Comparison of ENCODE assay signal across 20 cellular contexts in the genomic region with DNA sequence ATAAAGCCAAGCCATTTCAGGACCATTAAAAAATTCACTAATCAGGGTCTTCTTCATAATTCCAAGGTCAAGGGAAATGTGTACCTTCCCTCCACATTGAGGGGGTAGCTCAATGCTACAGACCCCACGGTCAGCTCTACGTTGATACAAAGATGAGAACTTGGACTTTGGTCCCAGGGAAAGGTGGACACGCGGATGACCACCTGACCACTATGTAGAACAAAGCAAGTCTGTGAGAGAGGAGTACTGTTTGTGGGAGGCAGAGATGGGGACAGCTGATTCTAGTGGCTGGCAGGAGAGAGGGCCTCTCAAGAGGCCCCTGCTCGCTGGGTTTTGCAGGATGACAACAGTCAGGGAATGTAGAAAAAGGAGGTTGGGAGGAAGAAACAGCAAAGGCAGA. TPM values are rescaled to one million over a fixed set of nuclear protein-coding genes. Genes with fewer than 3 reads are reported as not detected.
A peak's percentile ranks its signal among the peaks of the same experiment; 100 is the strongest.
DNase-seq lines count a peak whose midpoint lies in the region; ATAC-seq, FAIRE-seq and TF ChIP-seq lines count a peak whose summit lies in the region.
"Had no signal": no experiment of that assay in that cellular context is flagged by ENCODE, and none has a peak within 500 bp of the region (broad histone marks: within the 10 kb centered on the region; RNA-seq: fewer than 3 reads in every experiment).

No MANE protein-coding gene starts in this region.

- H3K4me3 ChIP-seq in GM12878 (no peak overlapping the region), ovary (no peak overlapping the region)
- H3K4me3 ChIP-seq: A549, GM23338 had no signal

- H3K4me2 ChIP-seq in GM12878 (ENCODE audit: control insufficient read depth, insufficient read depth): no peak overlapping the region
- H3K4me2 ChIP-seq: A549, GM23338 had no signal

- TF ChIP-seq EP300 in GM12878 (IDR thresholded peaks at IDR 0.05; ENCODE audit: borderline replicate concordance in 1 of 2, control insufficient read depth in 1 of 2, low read depth in 2 of 2, low read length in 2 of 2): no peak
- TF ChIP-seq EP300 in ovary (IDR thresholded peaks at IDR 0.05): no peak

- peaks cover 6% of the 10 kb centered on the region for H3K4me1 Mint-ChIP-seq in T-helper 2 cell treated with Interferon-gamma antibody and Interleukin-4, amounts not matched to agents 5 μg/mL and 100 μg/mL, for 36 hours (ENCODE audit: low read depth)
- H3K4me1 Mint-ChIP-seq in WTC11: peaks cover 17% of the 10 kb centered on the region
- H3K4me1 Mint-ChIP-seq: IgD-negative memory B cell had no signal

- H3K9me3 ChIP-seq in GM12878 (replicated peaks; ENCODE audit: control insufficient read depth, insufficient read depth, low read length) (no peaks in the 10 kb centered on the region), ovary (no peaks in the 10 kb centered on the region)
- H3K9me3 ChIP-seq: A549, Caco-2 had no signal

- no peak for TF ChIP-seq RAD21 in GM12878 (IDR thresholded peaks at IDR 0.05; ENCODE audit: insufficient read depth, low read depth, low read length)

- H3K9ac ChIP-seq in GM12878 (ENCODE audit: control insufficient read depth, insufficient read depth, low read length): no peak overlapping the region

- SMC1A ChIA-PET in GM12878 (lab: Charles Lee; ENCODE audit: uncharacterized antibody, unreplicated experiment): interaction anchor here (0.8 to 6.1 kb wide), 11 partner anchors 8 to 64 kb away, joined by 3 to 42 read pairs (median 7); no protein-coding TSS in a partner anchor

- H3K27me3 Mint-ChIP-seq in T-helper 2 cell treated with Interferon-gamma antibody and Interleukin-4, amounts not matched to agents 5 μg/mL and 100 μg/mL, for 36 hours (ENCODE audit: low read depth): no peaks in the 10 kb centered on the region
- H3K27me3 Mint-ChIP-seq in WTC11 (ENCODE audit: low read depth): no peaks in the 10 kb centered on the region
- H3K27me3 Mint-ChIP-seq: CD4-positive, alpha-beta T cell; IgD-negative memory B cell had no signal

- peaks cover 11% of the 10 kb centered on the region for H3K9me3 Mint-ChIP-seq in T-helper 2 cell treated with Interferon-gamma antibody and Interleukin-4, amounts not matched to agents 5 μg/mL and 100 μg/mL, for 36 hours
- H3K9me3 Mint-ChIP-seq in WTC11: peaks cover 19% of the 10 kb centered on the region
- H3K9me3 Mint-ChIP-seq: CD4-positive, alpha-beta T cell had no signal

- H3K4me1 ChIP-seq in GM12878 (ENCODE audit: control insufficient read depth, insufficient read depth, low read length): no peaks in the 10 kb centered on the region
- no peaks in the 10 kb centered on the region for H3K4me1 ChIP-seq in ovary (ENCODE audit: insufficient read depth)
- H3K4me1 ChIP-seq: A549, Caco-2 had no signal

- peak overlapping the region; percentile 15 for H3K27ac Mint-ChIP-seq in T-helper 2 cell treated with Interferon-gamma antibody and Interleukin-4, amounts not matched to agents 5 μg/mL and 100 μg/mL, for 36 hours
- no peak overlapping the region for H3K27ac Mint-ChIP-seq in WTC11
- H3K27ac Mint-ChIP-seq: CD4-positive, alpha-beta T cell; GM23338; IgD-negative memory B cell had no signal

- intact Hi-C loops in GM12878 (cut with micrococcal nuclease; ENCODE audit: unreplicated experiment) (no loop called here), ovary (cut with DNase I) (no loop called here)

- TF ChIP-seq CTCF in GM12878 (IDR thresholded peaks at IDR 0.05 in 2 of 3, conservative IDR thresholded peaks at IDR 0.05 in 1 of 3; ENCODE audit: control insufficient read depth in 2 of 3, extremely low read depth in 1 of 3, insufficient read depth in 1 of 3, low read depth in 3 of 3, low read length in 3 of 3) (no peak), ovary (IDR thresholded peaks at IDR 0.05) (no peak), WTC11 (IDR thresholded peaks at IDR 0.05) (no peak)

- FAIRE-seq in GM12878 (lab: Jason Lieb, UNC): no peak
- FAIRE-seq: A549, D721Med, G401.6, H54, HTR-8/SVneo had no signal

- no peak overlapping the region for H3K27ac ChIP-seq in GM12878 (ENCODE audit: control insufficient read depth, insufficient read depth)
- H3K27ac ChIP-seq in ovary: no peak overlapping the region
- H3K27ac ChIP-seq: 22Rv1, A549, C4-2B had no signal

- in situ Hi-C loops in GM12878 (cut with MboI): no loop called here

- CTCF ChIA-PET in GM12878 (lab: Yijun Ruan, JAX) (interaction anchor here (1.0 to 3.9 kb wide), 5 partner anchors 42 to 198 kb away, joined by 3 to 28 read pairs (median 5); no protein-coding TSS in a partner anchor), WTC11 (lab: Charles Lee) (no interaction called here)

- 85% methylated on average over 5 of the region's 5 CpGs for WGBS in GM12878 (ENCODE audit: insufficient coverage, insufficient replicate concordance, low lambda C conversion rate, missing lambda C conversion rate)
- WGBS in ovary, 3 donors: 93 to 97% (median 94%) methylated on average over 5 of the region's 5 CpGs

- H4K20me1 ChIP-seq in GM12878 (ENCODE audit: control insufficient read depth, insufficient read depth): no peaks in the 10 kb centered on the region

- no peak for TF ChIP-seq POLR2A in GM12878 (IDR thresholded peaks at IDR 0.05; ENCODE audit: low read depth, low read length)
- no peak for TF ChIP-seq POLR2A in ovary (IDR thresholded peaks at IDR 0.05)

- H3K27me3 ChIP-seq in GM12878 (replicated peaks in 1 of 2; ENCODE audit: control insufficient read depth in 2 of 2, insufficient read depth in 2 of 2, low read length in 1 of 2) (no peaks in the 10 kb centered on the region), ovary (no peaks in the 10 kb centered on the region)

- POLR2A ChIA-PET in GM12878 (lab: Charles Lee) (interaction anchor here (1.0 to 2.5 kb wide), 4 partner anchors 11 to 51 kb away, joined by 4 to 12 read pairs (median 4); no protein-coding TSS in a partner anchor), WTC11 (lab: Charles Lee) (no interaction called here)

- H2AFZ ChIP-seq in GM12878 (ENCODE audit: control insufficient read depth, low read depth, low read length): no peak overlapping the region; the same call in 1 of the 2 replicates
- H2AFZ ChIP-seq: GM23338 had no signal

- H3K36me3 Mint-ChIP-seq in T-helper 2 cell treated with Interferon-gamma antibody and Interleukin-4, amounts not matched to agents 5 μg/mL and 100 μg/mL, for 36 hours (ENCODE audit: low read depth): peaks cover 2% of the 10 kb centered on the region
- H3K36me3 Mint-ChIP-seq in WTC11: no peaks in the 10 kb centered on the region

- H3K79me2 ChIP-seq in GM12878 (ENCODE audit: control insufficient read depth, insufficient read depth, low read length): no peaks in the 10 kb centered on the region

- peak; percentile 19 for ATAC-seq in GM18909 (IDR thresholded peaks at IDR 0.05; ENCODE audit: poor library complexity, unreplicated experiment)
- 0 out of 3 replicates have a peak, but pooled peaks have one; percentile 13 for ATAC-seq in GM12878
- no peak for ATAC-seq in WTC11
- ATAC-seq: A549 had no signal

- BruUV-seq in GM12878 (replicated peaks; lab: Mats Ljungman, UMichigan): no TSS peak

- H3K4me3 Mint-ChIP-seq in T-helper 2 cell treated with Interferon-gamma antibody and Interleukin-4, amounts not matched to agents 5 μg/mL and 100 μg/mL, for 36 hours: no peak overlapping the region
- H3K4me3 Mint-ChIP-seq in WTC11: no peak overlapping the region
- H3K4me3 Mint-ChIP-seq: CD4-positive, alpha-beta T cell; GM23338; IgD-negative memory B cell had no signal

- RAD21 ChIA-PET in GM12878 (lab: Charles Lee; ENCODE audit: unreplicated experiment): interaction anchor here (0.9 to 5.5 kb wide), 10 partner anchors 8 to 51 kb away, joined by 3 to 50 read pairs (median 4); no protein-coding TSS in a partner anchor

- DNase-seq in T-helper 2 cell treated with Interferon-gamma antibody and Interleukin-4, amounts not matched to agents 5 μg/mL and 100 μg/mL, for 36 hours (ENCODE audit: low spot score): no peak
- no peak for DNase-seq in T-helper 2 cell
- no peak for DNase-seq in GM12878 (ENCODE audit: low read depth, low spot score)
- peak; percentile 10 for DNase-seq in ureter (ENCODE audit: low spot score)
- no peak for DNase-seq in ovary
- no peak for DNase-seq in WTC11 (ENCODE audit: low spot score)
- DNase-seq: AML-193; Caco-2; CD4-positive, alpha-beta T cell; HCEC 1CT had no signal

- no peaks in the 10 kb centered on the region for H3K36me3 ChIP-seq in GM12878 (ENCODE audit: control insufficient read depth in 2 of 2, insufficient read depth in 2 of 2, low read length in 1 of 2)
- no peaks in the 10 kb centered on the region for H3K36me3 ChIP-seq in ovary

TF ChIP-seq in GM12878, 131 proteins besides CTCF, POLR2A, EP300 and RAD21 (continues in another document):
- TF ChIP-seq POU2F2 (IDR thresholded peaks at IDR 0.05; ENCODE audit: borderline replicate concordance, low read depth, low read length): no peak

TF ChIP-seq in WTC11, 78 proteins besides CTCF, POLR2A, EP300 and RAD21 (continues in another document):
- no peak for TF ChIP-seq ZNF671 (CRISPR knock-in tag; IDR thresholded peaks at IDR 0.05)

RNA-seq across cellular contexts. Expression of gene SLC2A9, which starts 58.0 kb away (rescaled TPM):
- total RNA-seq in GM12878 (2013; cell fraction: nucleolus; rRNA removed): 1.5 and 1.8 TPM in 2 replicates
- total RNA-seq in GM12878 (2014; rRNA removed): 0.28 and 0.54 TPM in 2 replicates
- 0.37 and 0.85 TPM in 2 replicates for total RNA-seq in GM12878 (2014; rRNA removed; fragmentation: Illumina TruSeq; extraction: Trizol)
- total RNA-seq in GM12878 (2021): 0.43 and 1.2 TPM in 2 replicates
- polyA plus RNA-seq in GM12878 (2011; ENCODE audit: low read depth): not detected
- polyA plus RNA-seq in GM12878 (2011; rRNA removed): 1.4 and 1.5 TPM in 2 replicates
- polyA plus RNA-seq in GM12878 (2011; cell fraction: cytosol; rRNA removed): 1.5 and 1.8 TPM in 2 replicates
- polyA plus RNA-seq in GM12878 (2011; cell fraction: nucleus; rRNA removed): 3.8 and 4.2 TPM in 2 replicates
- 0.18 and 0.42 TPM in 2 replicates for polyA plus RNA-seq in GM12878 (2012)
- polyA plus RNA-seq in GM12878 (2014; fragmentation: Illumina TruSeq; extraction: Trizol): 0.24 and 0.35 TPM in 2 replicates
- 1 to 10 TPM; 1.2 to 1.3 TPM for polyA plus RNA-seq in GM12878 (2014; fragmentation: Nextera tagmentation; extraction: Ambion mirVana)
- 0.46 and 0.74 TPM in 2 replicates for polyA plus RNA-seq in GM12878 (2014; rRNA removed)
- polyA plus RNA-seq in GM12878 (2016; fragmentation: Nextera tagmentation; extraction: Ambion mirVana): 1 to 10 TPM; 2.7 to 2.8 TPM
- 2.0 and 3.6 TPM in 2 replicates for polyA minus RNA-seq in GM12878 (2011; rRNA and poly(A)+ RNA removed)
- not detected in 2 replicates for polyA minus RNA-seq in GM12878 (2011; cell fraction: cytosol; rRNA and poly(A)+ RNA removed)
- 6.3 and 9.8 TPM in 2 replicates for polyA minus RNA-seq in GM12878 (2011; cell fraction: nucleus; rRNA and poly(A)+ RNA removed)
- total RNA-seq in ureter: 67.5 TPM
- total RNA-seq in ovary: 10 to 100 TPM in 1 of 7 donors, 1 to 10 TPM in 6; 1.2 to 10.1 (median 5.0) TPM
- 1 to 10 TPM; 2.5 TPM for polyA plus RNA-seq in ovary
- total RNA-seq in WTC11 (2021): 0.64 TPM in 1 of 3 replicates, not detected in the others
